Comparison of ENCODE assay signal across 8 cellular contexts in genomic region chr6:26055670-26056582, GRCh38. TPM values are rescaled to one million over a fixed set of nuclear protein-coding genes. Genes with fewer than 3 reads are reported as not detected.
DNase-seq lines count a peak whose midpoint lies in the region; ATAC-seq and TF ChIP-seq lines count a peak whose summit lies in the region.

No MANE protein-coding gene starts in this region.

- intact Hi-C loops in mucosa of descending colon (cut with DNase I, micrococcal nuclease), result no loop called here

- DNase-seq in DMS 273 (lab: John Stamatoyannopoulos, UW; ENCODE audit: unreplicated experiment), result peak; percentile 93
- DNase-seq in activated T-cell treated with anti-CD3 and anti-CD28 coated beads for 48 hours (ENCODE audit: low read depth), result peak; percentile 86
- no peak for DNase-seq in epithelial cell of prostate (ENCODE audit: low read depth, low spot score)
- peak; percentile 94 to 97 (median 95) for DNase-seq in mucosa of descending colon
- DNase-seq in stimulated activated CD8-positive, alpha-beta memory T cell treated with anti-CD3 and anti-CD28 coated beads, Interleukin-4, amount 100 ng/mL, for 24 hours (ENCODE audit: low read depth), result peak; percentile 74

- H3K9ac ChIP-seq in HUES6 (ENCODE audit: low read length) (peak overlapping the region; percentile 98), OCI-LY1 (ENCODE audit: low read length) (peak overlapping the region; percentile 87)

- H2AFZ ChIP-seq in OCI-LY1 (ENCODE audit: low read length), result no peak overlapping the region

- H3K4me2 ChIP-seq in OCI-LY1 (ENCODE audit: low read length), result peak overlapping the region; percentile 72

- peak; percentile 59 for ATAC-seq in GM21526 (IDR thresholded peaks at IDR 0.05; ENCODE audit: low FRiP score, unreplicated experiment)
- peak; percentile 84 for ATAC-seq in mucosa of descending colon

- TF ChIP-seq CTCF in OCI-LY1 (IDR thresholded peaks at IDR 0.05; ENCODE audit: low read length) (no peak), mucosa of descending colon (IDR thresholded peaks at IDR 0.05) (no peak)

- H3K79me2 ChIP-seq in OCI-LY1 (ENCODE audit: insufficient read depth, low read length), result no peaks in the 10 kb centered on the region

- H3K4me1 ChIP-seq in HUES6 (ENCODE audit: control insufficient read depth, insufficient read depth, low read length), result peaks cover 18% of the 10 kb centered on the region
- H3K4me1 ChIP-seq in OCI-LY1 (ENCODE audit: insufficient read depth, low read length, severe bottlenecking), result peaks cover 39% of the 10 kb centered on the region
- H3K4me1 ChIP-seq in mucosa of descending colon (ENCODE audit: low read depth), result peaks cover 11% of the 10 kb centered on the region

- peak overlapping the region; percentile 100 for H3K27ac ChIP-seq in HUES6 (ENCODE audit: low read depth, low read length)
- H3K27ac ChIP-seq in OCI-LY1 (ENCODE audit: low read depth, low read length, poor library complexity, severe bottlenecking), result peak overlapping the region; percentile 99
- H3K27ac ChIP-seq in epithelial cell of prostate, result peak overlapping the region; percentile 87

- peak overlapping the region; percentile 77 for H3K4me3 ChIP-seq in HUES6 (ENCODE audit: low read depth, low read length)
- H3K4me3 ChIP-seq in OCI-LY1 (ENCODE audit: low read depth, low read length, poor library complexity, severe bottlenecking), result peak overlapping the region; percentile 64
- H3K4me3 ChIP-seq in mucosa of descending colon, result peak overlapping the region; percentile 43

- H3F3A ChIP-seq in OCI-LY1 (ENCODE audit: insufficient read depth, low read length), result no peaks in the 10 kb centered on the region

- H4K20me1 ChIP-seq in OCI-LY1 (ENCODE audit: insufficient read depth, low read length), result no peaks in the 10 kb centered on the region

- H3K27me3 ChIP-seq in HUES6 (ENCODE audit: control insufficient read depth, insufficient read depth, low read length), result no peaks in the 10 kb centered on the region
- no peaks in the 10 kb centered on the region for H3K27me3 ChIP-seq in OCI-LY1 (ENCODE audit: insufficient read depth, low read length)

- H3K36me3 ChIP-seq in HUES6 (ENCODE audit: control insufficient read depth, insufficient read depth, low read length), result no peaks in the 10 kb centered on the region
- H3K36me3 ChIP-seq in OCI-LY1 (ENCODE audit: insufficient read depth, low read length), result no peaks in the 10 kb centered on the region
- H3K36me3 ChIP-seq in mucosa of descending colon (ENCODE audit: low read depth), result no peaks in the 10 kb centered on the region

- H3K9me3 ChIP-seq in HUES6 (ENCODE audit: control insufficient read depth, insufficient read depth, low read depth, low read length) (no peaks in the 10 kb centered on the region), OCI-LY1 (ENCODE audit: low read length) (no peaks in the 10 kb centered on the region), mucosa of descending colon (no peaks in the 10 kb centered on the region)

- H3K9me2 ChIP-seq in OCI-LY1 (ENCODE audit: low read depth, low read length), result no peaks in the 10 kb centered on the region

RNA-seq across cellular contexts. Expression of gene HFE, which starts 31.3 kb away (rescaled TPM):
- 10 to 100 TPM in 2 of 3 donors, 1 to 10 TPM in 1; 8.9 to 12.0 (median 11.1) TPM for total RNA-seq in mucosa of descending colon
